Comparison of ENCODE assay signal across 24 cellular contexts in the genomic region with DNA sequence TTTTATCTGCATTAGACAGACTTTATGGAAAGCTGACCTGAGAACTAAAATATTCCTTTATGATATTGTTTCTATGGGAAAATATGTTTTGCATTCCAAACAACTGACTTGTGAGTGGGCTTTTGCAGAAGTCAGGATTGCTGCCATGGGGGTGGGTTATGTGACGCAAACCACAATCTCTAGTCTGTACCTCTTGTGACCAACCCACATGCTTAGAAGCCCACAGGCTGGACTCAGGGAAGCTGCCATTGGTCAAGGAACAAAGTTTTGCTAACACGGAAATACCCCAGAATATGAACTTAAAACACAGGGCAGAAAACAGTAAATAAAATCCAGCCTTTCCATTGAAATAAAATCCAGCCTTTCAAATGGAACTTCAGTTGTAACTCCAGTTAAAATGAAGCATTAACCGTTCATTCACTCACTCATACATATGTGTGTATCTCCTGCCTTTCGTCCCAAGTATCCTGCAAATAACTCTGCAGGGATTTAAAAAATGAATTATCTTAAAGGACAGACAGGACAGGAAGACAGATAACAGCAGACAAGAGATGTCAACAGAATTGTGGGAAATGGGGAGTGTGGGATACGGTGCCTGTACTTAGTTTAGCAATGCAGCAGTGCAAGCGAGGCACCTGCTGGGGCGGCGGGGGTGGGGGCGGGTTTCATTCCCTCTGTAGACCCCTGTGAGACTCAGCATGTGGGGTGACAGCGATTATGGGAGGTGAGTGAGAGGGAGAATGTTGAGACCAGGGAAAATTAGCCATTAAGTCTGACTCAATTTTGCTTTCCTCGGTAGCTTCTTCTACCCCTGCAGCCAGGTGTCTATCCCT. TPM values are rescaled to one million over a fixed set of nuclear protein-coding genes. Genes with fewer than 3 reads are reported as not detected.
DNase-seq lines count a peak whose midpoint lies in the region; ATAC-seq and TF ChIP-seq lines count a peak whose summit lies in the region.
"Had no signal": no experiment of that assay in that cellular context is flagged by ENCODE, and none has a peak within 500 bp of the region (broad histone marks: within the 10 kb centered on the region; RNA-seq: fewer than 3 reads in every experiment).

No MANE protein-coding gene starts in this region.

- intact Hi-C loops in upper lobe of right lung (cut with DNase I): no loop called here
- intact Hi-C loops in CD4-positive, alpha-beta T cell (cut with DNase I, micrococcal nuclease): no loop called here

- no peak overlapping the region for H3K27ac Mint-ChIP-seq in CD4-positive, alpha-beta T cell
- H3K27ac Mint-ChIP-seq: immature natural killer cell; natural killer cell treated with Interleukin-12 subunit alpha and Interleukin-12 subunit beta and Interleukin-15 and Interleukin-18, amount 100 ng/mL, for 72 hours had no signal

- DNase-seq in amniotic epithelial cell (ENCODE audit: low read depth): peak; percentile 91
- peak; percentile 80 for DNase-seq in fibroblast of pulmonary artery (ENCODE audit: low read depth)
- no peak for DNase-seq in upper lobe of right lung
- DNase-seq in DMS53 (lab: John Stamatoyannopoulos, UW): no peak
- no peak for DNase-seq in stimulated activated CD4-positive, alpha-beta T cell treated with anti-CD3 and anti-CD28 coated beads, Interleukin-2, amount 100 ng/mL, for 48 hours
- no peak for DNase-seq in CD4-positive, alpha-beta T cell
- DNase-seq: activated CD4-positive, alpha-beta T cell treated with anti-CD3 and anti-CD28 coated beads, Interleukin-2, amount 50 U/mL, for 48 hours; activated CD4-positive, CD25-positive, alpha-beta regulatory T cell; activated gamma-delta T cell; adrenal gland; DMS79 treated with DMSO at 0.1 percent for 48 hours; foreskin keratinocyte; immature natural killer cell; left ventricle myocardium inferior; midbrain; NCI-H1417 treated with DMSO at 0.1 percent for 48 hours; NCI-H510A treated with DMSO at 0.1 percent for 48 hours; posterior cingulate gyrus; T-helper 9 cell had no signal

- peaks cover 77% of the 10 kb centered on the region for H3K27me3 Mint-ChIP-seq in CD4-positive, alpha-beta T cell

- no peaks in the 10 kb centered on the region for H3K9me3 ChIP-seq in HEK293 (ENCODE audit: control insufficient read depth, insufficient read depth, low read depth, low read length)
- no peaks in the 10 kb centered on the region for H3K9me3 ChIP-seq in upper lobe of right lung
- no peaks in the 10 kb centered on the region for H3K9me3 ChIP-seq in CD4-positive, alpha-beta T cell (ENCODE audit: control insufficient read depth, low read length)
- H3K9me3 ChIP-seq: adrenal gland, left ventricle myocardium inferior had no signal

- H3K36me3 Mint-ChIP-seq in CD4-positive, alpha-beta T cell (ENCODE audit: low read depth): no peaks in the 10 kb centered on the region
- H3K36me3 Mint-ChIP-seq: immature natural killer cell; natural killer cell treated with Interleukin-12 subunit alpha and Interleukin-12 subunit beta and Interleukin-15 and Interleukin-18, amount 100 ng/mL, for 72 hours had no signal

- H3K4me3 Mint-ChIP-seq in CD4-positive, alpha-beta T cell: no peak overlapping the region
- H3K4me3 Mint-ChIP-seq: immature natural killer cell; natural killer cell treated with Interleukin-12 subunit alpha and Interleukin-12 subunit beta and Interleukin-15 and Interleukin-18, amount 100 ng/mL, for 72 hours had no signal

- POLR2A ChIA-PET in HEK293 (lab: Yijun Ruan, JAX): interaction anchor here (1.0 kb wide), 1 partner anchor 21 kb away, joined by 7 read pairs; a partner anchor contains a TSS
- POLR2A ChIA-PET in CD4-positive, alpha-beta T cell (lab: Charles Lee): no interaction called here

- peaks cover 18% of the 10 kb centered on the region for H3K27me3 ChIP-seq in upper lobe of right lung
- H3K27me3 ChIP-seq in CD4-positive, alpha-beta T cell (ENCODE audit: control insufficient read depth, insufficient read depth, low read length): peaks cover 36% of the 10 kb centered on the region
- H3K27me3 ChIP-seq: cardiac muscle cell had no signal

- H3K4me3 ChIP-seq in HEK293 (ENCODE audit: low read depth, low read length): no peak overlapping the region
- H3K4me3 ChIP-seq in fibroblast of pulmonary artery (replicated peaks; ENCODE audit: low read depth, low read length): no peak overlapping the region
- H3K4me3 ChIP-seq in upper lobe of right lung: no peak overlapping the region
- H3K4me3 ChIP-seq: adrenal gland, cardiac muscle cell, hepatocyte, left ventricle myocardium inferior had no signal

- no peaks in the 10 kb centered on the region for H3K36me3 ChIP-seq in HEK293 (ENCODE audit: control insufficient read depth in 2 of 2, insufficient read depth in 1 of 2, low read length in 2 of 2)
- H3K36me3 ChIP-seq in upper lobe of right lung: no peaks in the 10 kb centered on the region
- H3K36me3 ChIP-seq: adrenal gland, cardiac muscle cell, left ventricle myocardium inferior had no signal

- no peaks in the 10 kb centered on the region for H3K9me3 Mint-ChIP-seq in CD4-positive, alpha-beta T cell
- H3K9me3 Mint-ChIP-seq: immature natural killer cell; natural killer cell treated with Interleukin-12 subunit alpha and Interleukin-12 subunit beta and Interleukin-15 and Interleukin-18, amount 100 ng/mL, for 72 hours had no signal

- CTCF ChIA-PET in HEK293 (lab: Yijun Ruan, JAX): interaction anchor here (0.6 kb wide), 2 partner anchors 24 to 1535 kb away, joined by 3 read pairs; no protein-coding TSS in a partner anchor
- CTCF ChIA-PET in CD4-positive, alpha-beta T cell (lab: Charles Lee): no interaction called here

- H3K4me1 ChIP-seq in HEK293 (ENCODE audit: control insufficient read depth, insufficient read depth, low read length) (peaks cover 8% of the 10 kb centered on the region; the same call in 1 of the 2 replicates), upper lobe of right lung (no peaks in the 10 kb centered on the region)
- H3K4me1 ChIP-seq: adrenal gland, foreskin keratinocyte, left ventricle myocardium inferior had no signal

- ATAC-seq in upper lobe of right lung: peak; percentile 70
- no peak for ATAC-seq in CD4-positive, alpha-beta T cell (ENCODE audit: poor library complexity)
- ATAC-seq: foreskin keratinocyte; natural killer cell treated with Interleukin-12 subunit alpha and Interleukin-12 subunit beta and Interleukin-15 and Interleukin-18, amount 100 ng/mL, for 72 hours; sciatic nerve had no signal

- no peak overlapping the region for H3K27ac ChIP-seq in HEK293 (ENCODE audit: extremely low read depth, low read depth, low read length)
- no peak overlapping the region for H3K27ac ChIP-seq in upper lobe of right lung
- H3K27ac ChIP-seq in CD4-positive, alpha-beta T cell (ENCODE audit: low read depth, low read length): no peak overlapping the region
- H3K27ac ChIP-seq: adrenal gland, cardiac muscle cell, foreskin keratinocyte, hepatocyte, left ventricle myocardium inferior had no signal

- TF ChIP-seq CTCF in HEK293 (tag by site-specific recombination; IDR thresholded peaks at IDR 0.05): no peak
- no peak for TF ChIP-seq CTCF in fibroblast of pulmonary artery (IDR thresholded peaks at IDR 0.05; ENCODE audit: low read length, missing control alignments)
- TF ChIP-seq CTCF in upper lobe of right lung (IDR thresholded peaks at IDR 0.05): no peak
- no peak for TF ChIP-seq CTCF in CD4-positive, alpha-beta T cell (IDR thresholded peaks at IDR 0.05)

- H3K4me1 Mint-ChIP-seq in CD4-positive, alpha-beta T cell (ENCODE audit: low read depth): no peaks in the 10 kb centered on the region
- H3K4me1 Mint-ChIP-seq: immature natural killer cell had no signal

TF ChIP-seq in HEK293, 187 proteins besides CTCF, POLR2A, EP300 and RAD21:
- peak; percentile 55 for TF ChIP-seq ZIC2 (tag by site-specific recombination; IDR thresholded peaks at IDR 0.05)
- TF ChIP-seq, protein P1, sequence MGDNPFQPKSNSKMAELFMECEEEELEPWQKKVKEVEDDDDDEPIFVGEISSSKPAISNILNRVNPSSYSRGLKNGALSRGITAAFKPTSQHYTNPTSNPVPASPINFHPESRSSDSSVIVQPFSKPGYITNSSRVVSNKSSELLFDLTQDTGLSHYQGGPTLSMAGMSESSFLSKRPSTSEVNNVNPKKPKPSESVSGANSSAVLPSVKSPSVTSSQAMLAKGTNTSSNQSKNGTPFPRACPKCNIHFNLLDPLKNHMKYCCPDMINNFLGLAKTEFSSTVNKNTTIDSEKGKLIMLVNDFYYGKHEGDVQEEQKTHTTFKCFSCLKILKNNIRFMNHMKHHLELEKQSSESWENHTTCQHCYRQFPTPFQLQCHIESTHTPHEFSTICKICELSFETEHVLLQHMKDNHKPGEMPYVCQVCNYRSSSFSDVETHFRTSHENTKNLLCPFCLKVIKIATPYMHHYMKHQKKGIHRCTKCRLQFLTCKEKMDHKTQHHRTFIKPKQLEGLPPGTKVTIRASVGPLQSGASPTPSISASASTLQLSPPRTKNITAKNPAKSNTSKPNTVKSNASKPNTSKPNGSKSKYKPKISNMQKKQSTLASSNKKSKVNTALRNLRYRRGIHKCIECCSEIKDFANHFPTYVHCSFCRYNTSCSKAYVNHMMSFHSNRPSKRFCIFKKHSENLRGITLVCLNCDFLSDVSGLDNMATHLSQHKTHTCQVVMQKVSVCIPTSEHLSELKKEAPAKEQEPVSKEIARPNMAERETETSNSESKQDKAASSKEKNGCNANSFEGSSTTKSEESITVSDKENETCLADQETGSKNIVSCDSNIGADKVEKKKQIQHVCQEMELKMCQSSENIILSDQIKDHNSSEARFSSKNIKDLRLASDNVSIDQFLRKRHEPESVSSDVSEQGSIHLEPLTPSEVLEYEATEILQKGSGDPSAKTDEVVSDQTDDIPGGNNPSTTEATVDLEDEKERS (tag by site-specific recombination; IDR thresholded peaks at IDR 0.05): no peak
- peak; percentile 54 for TF ChIP-seq ZFHX2 (tag by site-specific recombination; conservative IDR thresholded peaks at IDR 0.05)
- TF ChIP-seq ZFP69B (tag by site-specific recombination; IDR thresholded peaks at IDR 0.05): no peak
- no peak for TF ChIP-seq TRIM28 (IDR thresholded peaks at IDR 0.05; ENCODE audit: borderline replicate concordance, low read length)
- no peak for TF ChIP-seq ZNF768 (tag by site-specific recombination; IDR thresholded peaks at IDR 0.05)
- TF ChIP-seq EGR2 (tag by site-specific recombination; IDR thresholded peaks at IDR 0.05; ENCODE audit: low read depth): peak; percentile 57; the same call in 1 of the 2 replicates

RNA-seq across cellular contexts. Expression of a gene that starts 21.0 kb away (rescaled TPM):
- total RNA-seq in upper lobe of right lung: 28.9 TPM
- total RNA-seq in CD4-positive, alpha-beta T cell: 10 to 100 TPM; 10.4 to 12.7 TPM

Comparison
In these comparisons a context has a peak if more than half of its experiments do, and no peak if none do; other contexts are left out.
1. DNase-seq: peak in amniotic epithelial cell (single experiment) and fibroblast of pulmonary artery (single experiment); none in upper lobe of right lung (single experiment), DMS53 (single experiment), stimulated activated CD4-positive, alpha-beta T cell treated with anti-CD3 and anti-CD28 coated beads, Interleukin-2, amount 100 ng/mL, for 48 hours (0 of 2) and CD4-positive, alpha-beta T cell (0 of 10).